In genomic region chr17:82964851-82965341, GRCh38 we compare ENCODE assay signal across 15 cellular contexts.
"Had no signal": no experiment of that assay in that cellular context is flagged by ENCODE, and none has a peak within 500 bp of the region (broad histone marks: within the 10 kb centered on the region; RNA-seq: fewer than 3 reads in every experiment).

No MANE protein-coding gene starts in this region.

- ATAC-seq: activated T-cell treated with anti-CD3 and anti-CD28 coated beads, Interleukin-2, amount 50 U/mL, for 4 hours; body of pancreas; heart left ventricle; left colon; pancreas; stimulated activated naive B cell treated with anti-CD40 and anti-IgM and Interleukin-4, amounts not matched to agents 10 μg/mL and 1 μg/mL and 100 μg/mL, for 72 hours; T-helper 17 cell had no signal

- H3K27ac ChIP-seq: body of pancreas, heart left ventricle, pancreas, tibial artery had no signal

- H3K27me3 ChIP-seq: body of pancreas, heart left ventricle, pancreas, tibial artery had no signal

- H3K4me3 ChIP-seq: body of pancreas, heart left ventricle, pancreas, tibial artery had no signal

- H3K9me3 ChIP-seq: body of pancreas, heart left ventricle, pancreas, tibial artery had no signal

- H3K4me1 ChIP-seq: pancreas had no signal

- H3K36me3 ChIP-seq: heart left ventricle, pancreas, tibial artery had no signal

- DNase-seq: activated CD4-positive, alpha-beta T cell treated with anti-CD3 and anti-CD28 coated beads for 4 hours; activated naive CD8-positive, alpha-beta T cell treated with anti-CD3 and anti-CD28 coated beads for 36 hours; activated T-cell treated with anti-CD3 and anti-CD28 coated beads, Interleukin-2, amount 50 U/mL, for 4 hours; amygdala; body of pancreas; heart left ventricle; immature natural killer cell; left colon; mammary epithelial cell; naive B cell; stimulated activated CD4-positive, alpha-beta T cell treated with anti-CD3 and anti-CD28 coated beads, Interleukin-2, amount 100 ng/mL, for 48 hours; stimulated activated naive B cell treated with anti-CD40 and anti-IgM and Interleukin-4, amounts not matched to agents 10 μg/mL and 1 μg/mL and 100 μg/mL, for 72 hours; tibial artery had no signal
